Comparison of ENCODE assay signal across 15 cellular contexts in genomic region chr15:73986055-73986775, GRCh38. TPM values are rescaled to one million over a fixed set of nuclear protein-coding genes. Genes with fewer than 3 reads are reported as not detected.
A peak's percentile ranks its signal among the peaks of the same experiment; 100 is the strongest.
DNase-seq lines count a peak whose midpoint lies in the region; ATAC-seq and TF ChIP-seq lines count a peak whose summit lies in the region.
"Had no signal": no experiment of that assay in that cellular context is flagged by ENCODE, and none has a peak within 500 bp of the region (broad histone marks: within the 10 kb centered on the region; RNA-seq: fewer than 3 reads in every experiment).

No MANE protein-coding gene starts in this region.

- no peaks in the 10 kb centered on the region for H3K36me3 ChIP-seq in lower lobe of right lung
- peaks cover 0 to 16% (median 9%) of the 10 kb centered on the region in 5 donors for H3K36me3 ChIP-seq in subcutaneous abdominal adipose tissue (ENCODE audit: control insufficient read depth in 5 of 5, insufficient read depth in 5 of 5, low read length in 5 of 5)

- H3K27me3 Mint-ChIP-seq in activated naive CD4-positive, alpha-beta T cell treated with anti-CD3 and anti-CD28 coated beads, Interleukin-2, amount 50 U/mL, for 24 hours = no peaks in the 10 kb centered on the region
- no peaks in the 10 kb centered on the region for H3K27me3 Mint-ChIP-seq in activated T-helper 1 cell treated with anti-CD3 and anti-CD28 coated beads, Interleukin-12 subunit alpha, Interleukin-12 subunit beta, Interleukin-2, Interleukin-4 antibody, amounts not matched to agents 30 ng/mL and 10 ng/mL and 1 ng/mL, durations not matched to agents 14 hours and 24 hours and 36 hours (ENCODE audit: insufficient read depth)
- H3K27me3 Mint-ChIP-seq: activated T-cell treated with anti-CD3 and anti-CD28 coated beads, Interleukin-2, amount 50 U/mL, for 24 hours had no signal

- H3K9me3 ChIP-seq in lower lobe of right lung (no peaks in the 10 kb centered on the region), subcutaneous abdominal adipose tissue (ENCODE audit: control insufficient read depth in 5 of 5, low read length in 5 of 5) (no peaks in the 10 kb centered on the region)
- H3K9me3 ChIP-seq: left lung, tibial artery had no signal

- no peak for DNase-seq in activated naive CD4-positive, alpha-beta T cell (lab: John Stamatoyannopoulos, UW)
- no peak for DNase-seq in activated T-helper 1 cell treated with anti-CD3 and anti-CD28 coated beads, Interleukin-12 subunit alpha, Interleukin-12 subunit beta, Interleukin-2, Interleukin-4 antibody, amounts not matched to agents 30 ng/mL and 10 ng/mL and 1 ng/mL, durations not matched to agents 14 hours and 24 hours and 36 hours (ENCODE audit: low spot score)
- no peak for DNase-seq in lower lobe of right lung
- no peak for DNase-seq in activated CD8-positive, alpha-beta memory T cell treated with anti-CD3 and anti-CD28 coated beads, Interleukin-2, amount 50 U/mL, for 48 hours
- DNase-seq: activated CD4-positive, CD25-positive, alpha-beta regulatory T cell treated with anti-CD3 and anti-CD28 coated beads, Interleukin-2, amount 50 U/mL, for 72 hours; activated T-cell treated with anti-CD3 and anti-CD28 coated beads, Interleukin-2, amount 50 U/mL, for 24 hours; effector CD8-positive, alpha-beta T cell; HFFc6; left lung; tibial artery had no signal

- H3K4me1 Mint-ChIP-seq in activated naive CD4-positive, alpha-beta T cell treated with anti-CD3 and anti-CD28 coated beads, Interleukin-2, amount 50 U/mL, for 24 hours = peaks cover 29% of the 10 kb centered on the region
- peaks cover 60% of the 10 kb centered on the region for H3K4me1 Mint-ChIP-seq in activated T-helper 1 cell treated with anti-CD3 and anti-CD28 coated beads, Interleukin-12 subunit alpha, Interleukin-12 subunit beta, Interleukin-2, Interleukin-4 antibody, amounts not matched to agents 30 ng/mL and 10 ng/mL and 1 ng/mL, durations not matched to agents 14 hours and 24 hours and 36 hours (ENCODE audit: low read depth)

- no peak for TF ChIP-seq CTCF in lower lobe of right lung (IDR thresholded peaks at IDR 0.05)

- no peaks in the 10 kb centered on the region for H3K27me3 ChIP-seq in lower lobe of right lung (ENCODE audit: low read depth)
- no peaks in the 10 kb centered on the region for H3K27me3 ChIP-seq in subcutaneous abdominal adipose tissue (ENCODE audit: control insufficient read depth in 5 of 5, insufficient read depth in 4 of 5, low read length in 5 of 5)
- H3K27me3 ChIP-seq: left lung, tibial artery had no signal

- no peak for ATAC-seq in lower lobe of right lung
- ATAC-seq in GM21717 (IDR thresholded peaks at IDR 0.05; ENCODE audit: unreplicated experiment) = no peak
- no peak for ATAC-seq in GM19452 (IDR thresholded peaks at IDR 0.05; ENCODE audit: unreplicated experiment)
- ATAC-seq: left lung had no signal

- no peaks in the 10 kb centered on the region for H3K9me3 Mint-ChIP-seq in activated naive CD4-positive, alpha-beta T cell treated with anti-CD3 and anti-CD28 coated beads, Interleukin-2, amount 50 U/mL, for 24 hours
- no peaks in the 10 kb centered on the region for H3K9me3 Mint-ChIP-seq in activated T-helper 1 cell treated with anti-CD3 and anti-CD28 coated beads, Interleukin-12 subunit alpha, Interleukin-12 subunit beta, Interleukin-2, Interleukin-4 antibody, amounts not matched to agents 30 ng/mL and 10 ng/mL and 1 ng/mL, durations not matched to agents 14 hours and 24 hours and 36 hours
- H3K9me3 Mint-ChIP-seq: activated T-cell treated with anti-CD3 and anti-CD28 coated beads, Interleukin-2, amount 50 U/mL, for 24 hours; HFFc6 had no signal

- peaks cover 94% of the 10 kb centered on the region for H3K4me1 ChIP-seq in lower lobe of right lung
- peaks cover 44 to 100% (median 92%) of the 10 kb centered on the region in 5 donors for H3K4me1 ChIP-seq in subcutaneous abdominal adipose tissue (ENCODE audit: control insufficient read depth in 5 of 5, insufficient read depth in 5 of 5, low read length in 5 of 5)

- no peak overlapping the region for H3K4me3 ChIP-seq in lower lobe of right lung
- H3K4me3 ChIP-seq in subcutaneous abdominal adipose tissue (ENCODE audit: low read depth in 1 of 5, low read length in 5 of 5) = no peak overlapping the region
- H3K4me3 ChIP-seq: left lung, SK-N-MC, tibial artery had no signal

- H3K4me3 Mint-ChIP-seq in activated naive CD4-positive, alpha-beta T cell treated with anti-CD3 and anti-CD28 coated beads, Interleukin-2, amount 50 U/mL, for 24 hours = no peak overlapping the region
- no peak overlapping the region for H3K4me3 Mint-ChIP-seq in activated T-helper 1 cell treated with anti-CD3 and anti-CD28 coated beads, Interleukin-12 subunit alpha, Interleukin-12 subunit beta, Interleukin-2, Interleukin-4 antibody, amounts not matched to agents 30 ng/mL and 10 ng/mL and 1 ng/mL, durations not matched to agents 14 hours and 24 hours and 36 hours
- H3K4me3 Mint-ChIP-seq: activated T-cell treated with anti-CD3 and anti-CD28 coated beads, Interleukin-2, amount 50 U/mL, for 24 hours; HFFc6 had no signal

- H3K27ac ChIP-seq in lower lobe of right lung = peak overlapping the region; percentile 91
- peak overlapping the region; percentile 97 for H3K27ac ChIP-seq in subcutaneous abdominal adipose tissue (ENCODE audit: low read depth, low read length)
- H3K27ac ChIP-seq: SK-N-MC had no signal

- peaks cover 3% of the 10 kb centered on the region for H3K36me3 Mint-ChIP-seq in activated naive CD4-positive, alpha-beta T cell treated with anti-CD3 and anti-CD28 coated beads, Interleukin-2, amount 50 U/mL, for 24 hours
- H3K36me3 Mint-ChIP-seq in activated T-helper 1 cell treated with anti-CD3 and anti-CD28 coated beads, Interleukin-12 subunit alpha, Interleukin-12 subunit beta, Interleukin-2, Interleukin-4 antibody, amounts not matched to agents 30 ng/mL and 10 ng/mL and 1 ng/mL, durations not matched to agents 14 hours and 24 hours and 36 hours (ENCODE audit: low read depth) = peaks cover 3% of the 10 kb centered on the region

- H3K27ac Mint-ChIP-seq in activated naive CD4-positive, alpha-beta T cell treated with anti-CD3 and anti-CD28 coated beads, Interleukin-2, amount 50 U/mL, for 24 hours = peak overlapping the region; percentile 43
- H3K27ac Mint-ChIP-seq in activated T-helper 1 cell treated with anti-CD3 and anti-CD28 coated beads, Interleukin-12 subunit alpha, Interleukin-12 subunit beta, Interleukin-2, Interleukin-4 antibody, amounts not matched to agents 30 ng/mL and 10 ng/mL and 1 ng/mL, durations not matched to agents 14 hours and 24 hours and 36 hours = peak overlapping the region; percentile 45
- H3K27ac Mint-ChIP-seq: activated T-cell treated with anti-CD3 and anti-CD28 coated beads, Interleukin-2, amount 50 U/mL, for 24 hours; HFFc6 had no signal

- intact Hi-C loops in activated T-helper 1 cell treated with anti-CD3 and anti-CD28 coated beads, Interleukin-12 subunit alpha, Interleukin-12 subunit beta, Interleukin-2, Interleukin-4 antibody, amounts not matched to agents 30 ng/mL and 10 ng/mL and 1 ng/mL, durations not matched to agents 14 hours and 24 hours and 36 hours (cut with micrococcal nuclease) = no loop called here
- intact Hi-C loops in lower lobe of right lung (cut with DNase I) = no loop called here

- peak overlapping the region in 1 of 5 donors; percentile 46 for H3K9ac ChIP-seq in subcutaneous abdominal adipose tissue (ENCODE audit: low read length in 5 of 5)

RNA-seq across cellular contexts. Expression of gene STOML1, which starts 5.9 kb away (rescaled TPM):
- total RNA-seq in activated T-helper 1 cell treated with anti-CD3 and anti-CD28 coated beads, Interleukin-12 subunit alpha, Interleukin-12 subunit beta, Interleukin-2, Interleukin-4 antibody, amounts not matched to agents 30 ng/mL and 10 ng/mL and 1 ng/mL, durations not matched to agents 14 hours and 24 hours and 36 hours = 10.6 and 11.6 TPM in 2 replicates
- total RNA-seq in lower lobe of right lung = 16.3 TPM

RNA-seq across cellular contexts. Expression of gene PML, which starts 8.3 kb away (rescaled TPM):
- 62.0 and 63.6 TPM in 2 replicates for total RNA-seq in activated T-helper 1 cell treated with anti-CD3 and anti-CD28 coated beads, Interleukin-12 subunit alpha, Interleukin-12 subunit beta, Interleukin-2, Interleukin-4 antibody, amounts not matched to agents 30 ng/mL and 10 ng/mL and 1 ng/mL, durations not matched to agents 14 hours and 24 hours and 36 hours
- total RNA-seq in lower lobe of right lung = 79.4 TPM

RNA-seq across cellular contexts. Expression of gene LOXL1, which starts 60.0 kb away (rescaled TPM):
- total RNA-seq in activated T-helper 1 cell treated with anti-CD3 and anti-CD28 coated beads, Interleukin-12 subunit alpha, Interleukin-12 subunit beta, Interleukin-2, Interleukin-4 antibody, amounts not matched to agents 30 ng/mL and 10 ng/mL and 1 ng/mL, durations not matched to agents 14 hours and 24 hours and 36 hours = 0.34 and 1.3 TPM in 2 replicates
- 7.6 TPM for total RNA-seq in lower lobe of right lung
